In the genomic region with DNA sequence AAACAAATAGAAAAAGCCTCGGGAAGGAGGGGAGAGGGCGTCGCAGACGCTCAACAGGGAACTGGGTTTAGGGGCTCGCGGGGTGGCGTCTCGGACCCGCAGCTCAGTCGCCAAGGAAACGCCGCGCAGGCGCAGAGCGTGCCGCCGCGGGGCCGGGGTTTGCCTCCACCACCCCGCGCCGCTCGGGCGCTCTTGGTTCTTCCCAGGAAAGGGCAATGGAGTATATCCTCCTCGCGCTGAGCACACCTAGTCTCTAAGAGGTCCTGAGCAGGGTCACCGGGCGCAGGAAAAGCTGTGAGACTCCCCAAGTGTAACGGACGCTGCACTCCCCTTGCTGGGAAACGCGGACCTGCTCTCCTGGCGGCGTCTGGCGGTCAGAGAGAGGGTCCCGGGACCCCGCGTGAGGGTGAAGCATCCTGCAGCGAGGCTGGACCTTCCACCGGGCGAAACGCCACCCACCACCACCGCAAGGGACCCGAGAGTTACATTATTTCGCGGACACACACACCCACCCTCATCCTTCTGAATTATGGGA, we compare ENCODE assay signal across 8 cellular contexts. TPM values are rescaled to one million over a fixed set of nuclear protein-coding genes. Genes with fewer than 3 reads are reported as not detected.
DNase-seq lines count a peak whose midpoint lies in the region; TF ChIP-seq lines count a peak whose summit lies in the region.

No MANE protein-coding gene starts in this region.

- no peaks in the 10 kb centered on the region for H4K20me1 ChIP-seq in DOHH2 (ENCODE audit: control insufficient read depth, insufficient read depth, low read depth, low read length)

- H3K36me3 Mint-ChIP-seq in T-helper 1 cell treated with Interleukin-12 subunit alpha and Interleukin-12 subunit beta and Interleukin-4 antibody, amounts not matched to agents 30 μg/mL and 1 μg/mL, for 36 hours (ENCODE audit: low read depth) = no peaks in the 10 kb centered on the region

- peak; percentile 24 for DNase-seq in H4 (ENCODE audit: low spot score)
- peak; percentile 50 for DNase-seq in NB4 (ENCODE audit: low read depth)
- no peak for DNase-seq in brain microvascular endothelial cell
- DNase-seq in kidney epithelial cell (ENCODE audit: low read depth) = no peak
- peak; percentile 5 to 49 for DNase-seq in stimulated activated CD4-positive, alpha-beta T cell treated with anti-CD3 and anti-CD28 coated beads, Interleukin-1b, Interleukin-23, amount 100 ng/mL, for 4 hours (ENCODE audit: low read depth in 2 of 2)
- DNase-seq in GOT3 (lab: John Stamatoyannopoulos, UW) = no peak

- peaks cover 19% of the 10 kb centered on the region for H3K4me1 ChIP-seq in DOHH2 (ENCODE audit: control insufficient read depth, low read length)

- peak overlapping the region; percentile 98 for H3K4me2 ChIP-seq in DOHH2 (ENCODE audit: low read length)

- peaks cover 16% of the 10 kb centered on the region for H3K4me1 Mint-ChIP-seq in T-helper 1 cell treated with Interleukin-12 subunit alpha and Interleukin-12 subunit beta and Interleukin-4 antibody, amounts not matched to agents 30 μg/mL and 1 μg/mL, for 36 hours (ENCODE audit: low read depth)

- no peak overlapping the region for H3K27ac Mint-ChIP-seq in T-helper 1 cell treated with Interleukin-12 subunit alpha and Interleukin-12 subunit beta and Interleukin-4 antibody, amounts not matched to agents 30 μg/mL and 1 μg/mL, for 36 hours

- no peaks in the 10 kb centered on the region for H3K79me2 ChIP-seq in DOHH2 (ENCODE audit: control insufficient read depth, low read length)

- no peaks in the 10 kb centered on the region for H3K9me3 ChIP-seq in DOHH2 (ENCODE audit: control insufficient read depth, insufficient read depth, low read length)

- H3K27me3 Mint-ChIP-seq in T-helper 1 cell treated with Interleukin-12 subunit alpha and Interleukin-12 subunit beta and Interleukin-4 antibody, amounts not matched to agents 30 μg/mL and 1 μg/mL, for 36 hours (ENCODE audit: low read depth) = peaks cover 76% of the 10 kb centered on the region

- no peaks in the 10 kb centered on the region for H3K9me3 Mint-ChIP-seq in T-helper 1 cell treated with Interleukin-12 subunit alpha and Interleukin-12 subunit beta and Interleukin-4 antibody, amounts not matched to agents 30 μg/mL and 1 μg/mL, for 36 hours

- no peaks in the 10 kb centered on the region for H3K9me2 ChIP-seq in DOHH2 (replicated peaks; ENCODE audit: control insufficient read depth, low read length)

- TF ChIP-seq POLR2A in NB4 (IDR thresholded peaks at IDR 0.05; ENCODE audit: extremely low read depth, insufficient read length) = no peak

- TF ChIP-seq CTCF in DOHH2 (IDR thresholded peaks at IDR 0.05; ENCODE audit: low read depth, low read length, poor library complexity, severe bottlenecking) (no peak), NB4 (IDR thresholded peaks at IDR 0.05; ENCODE audit: low read depth, low read length) (no peak), brain microvascular endothelial cell (IDR thresholded peaks at IDR 0.05; ENCODE audit: low read depth, low read length, missing control alignments) (no peak), kidney epithelial cell (IDR thresholded peaks at IDR 0.05; ENCODE audit: insufficient read depth, low read length, poor library complexity, severe bottlenecking) (no peak)

- no peaks in the 10 kb centered on the region for H3F3A ChIP-seq in DOHH2 (ENCODE audit: control insufficient read depth, insufficient read depth)

- in situ Hi-C loops in brain microvascular endothelial cell (cut with HindIII; ENCODE audit: low pct_ligation_motif_present, low sequenced_read_pairs) = no loop called here

- H3K4me3 ChIP-seq in DOHH2 (ENCODE audit: low read length) (peak overlapping the region; percentile 86), NB4 (ENCODE audit: low read depth, low read length) (peak overlapping the region; percentile 67), brain microvascular endothelial cell (ENCODE audit: low read depth, low read length) (peak overlapping the region; percentile 77), kidney epithelial cell (ENCODE audit: low read depth, low read length) (peak overlapping the region; percentile 74)

- H3K4me3 Mint-ChIP-seq in T-helper 1 cell treated with Interleukin-12 subunit alpha and Interleukin-12 subunit beta and Interleukin-4 antibody, amounts not matched to agents 30 μg/mL and 1 μg/mL, for 36 hours = peak overlapping the region; percentile 76

- peaks cover 77% of the 10 kb centered on the region for H3K27me3 ChIP-seq in DOHH2 (ENCODE audit: control insufficient read depth, low read length)
- H3K27me3 ChIP-seq in brain microvascular endothelial cell (replicated peaks) = no peaks in the 10 kb centered on the region
- no peaks in the 10 kb centered on the region for H3K27me3 ChIP-seq in kidney epithelial cell (ENCODE audit: control insufficient read depth, insufficient read depth, low read length)

- no peaks in the 10 kb centered on the region for H3K36me3 ChIP-seq in DOHH2 (ENCODE audit: control insufficient read depth, low read length)
- H3K36me3 ChIP-seq in brain microvascular endothelial cell (replicated peaks) = no peaks in the 10 kb centered on the region
- no peaks in the 10 kb centered on the region for H3K36me3 ChIP-seq in kidney epithelial cell (ENCODE audit: control insufficient read depth, insufficient read depth, low read length)

- H3K27ac ChIP-seq in DOHH2 (ENCODE audit: low read depth, low read length) (no peak overlapping the region), brain microvascular endothelial cell (no peak overlapping the region)

RNA-seq across cellular contexts. Expression of a gene that starts 0.7 kb away (rescaled TPM):
- total RNA-seq in H4 (2014; rRNA removed; shearing (Covaris generic)) = 0.62 and 1.1 TPM in 2 replicates
- 2.9 and 3.3 TPM in 2 replicates for total RNA-seq in kidney epithelial cell

Comparison
In these comparisons a context has a peak if more than half of its experiments do, and no peak if none do; other contexts are left out.
1. DNase-seq: peak in H4 (single experiment), NB4 (single experiment) and stimulated activated CD4-positive, alpha-beta T cell treated with anti-CD3 and anti-CD28 coated beads, Interleukin-1b, Interleukin-23, amount 100 ng/mL, for 4 hours (2 of 2); none in brain microvascular endothelial cell (single experiment), kidney epithelial cell (single experiment) and GOT3 (single experiment).
2. Peak in every context shown above with its lines, with median percentiles within 50 percentile points of each other: H3K4me3 ChIP-seq.